ENCODE assay signal across 27 cellular contexts in genomic region chrX:30804462-30804861, GRCh38.
"Had no signal": no experiment of that assay in that cellular context is flagged by ENCODE, and none has a peak within 500 bp of the region (broad histone marks: within the 10 kb centered on the region; RNA-seq: fewer than 3 reads in every experiment).

No MANE protein-coding gene starts in this region.

- ATAC-seq: activated CD4-positive, alpha-beta T cell treated with anti-CD3 and anti-CD28 coated beads for 36 hours; activated naive CD4-positive, alpha-beta T cell treated with anti-CD3 and anti-CD28 coated beads, Interleukin-2, amount 50 U/mL, for 72 hours; activated T-cell treated with anti-CD3 and anti-CD28 coated beads, Interleukin-2, amount 50 U/mL, for 72 hours; effector memory CD8-positive, alpha-beta T cell; T-helper 17 cell had no signal

- H3K36me3 ChIP-seq: ascending aorta, esophagus squamous epithelium had no signal

- H3K4me3 ChIP-seq: ascending aorta, esophagus squamous epithelium had no signal

- DNase-seq: activated CD4-positive, alpha-beta memory T cell treated with anti-CD3 and anti-CD28 coated beads for 36 hours; activated CD4-positive, alpha-beta T cell treated with anti-CD3 and anti-CD28 coated beads for 36 hours; activated CD4-positive, alpha-beta T cell treated with anti-CD3 and anti-CD28 coated beads, Interleukin-2, amount 10 ng/mL, durations not matched to agents 24 days and 14 days; activated CD4-positive, CD25-positive, alpha-beta regulatory T cell; activated CD4-positive, CD25-positive, alpha-beta regulatory T cell treated with anti-CD3 and anti-CD28 coated beads, Interleukin-2, amount 50 U/mL, for 72 hours; activated CD8-positive, alpha-beta memory T cell treated with anti-CD3 and anti-CD28 coated beads, Interleukin-2, amount 50 U/mL, for 48 hours; activated gamma-delta T cell; activated naive CD4-positive, alpha-beta T cell; activated naive CD4-positive, alpha-beta T cell treated with anti-CD3 and anti-CD28 coated beads, Interleukin-2, amount 10 ng/mL, durations not matched to agents 7 days and 5 days; activated naive CD8-positive, alpha-beta T cell treated with anti-CD3 and anti-CD28 coated beads, Interleukin-2, amount 10 ng/mL, durations not matched to agents 7 days and 5 days; activated T-cell treated with anti-CD3 and anti-CD28 coated beads for 4 hours; activated T-cell treated with anti-CD3 and anti-CD28 coated beads, Interleukin-2, amount 50 U/mL, for 24 hours; activated T-cell treated with anti-CD3 and anti-CD28 coated beads, Interleukin-2, amount 50 U/mL, for 72 hours; caudate nucleus; cortex of kidney; dermis blood vessel endothelial cell; effector CD4-positive, alpha-beta T cell; effector memory CD8-positive, alpha-beta T cell; esophagus squamous epithelium; T-helper 1 cell; T-helper 17 cell; T1000 had no signal

- H3K4me1 ChIP-seq: ascending aorta, esophagus squamous epithelium had no signal

- H3K9me3 ChIP-seq: ascending aorta, esophagus squamous epithelium had no signal

- H3K27me3 ChIP-seq: ascending aorta, esophagus squamous epithelium had no signal

- H3K27ac ChIP-seq: ascending aorta, epithelial cell of prostate, esophagus squamous epithelium had no signal

- FAIRE-seq: colon, frontal cortex had no signal
